In genomic region chr1:178724734-178725602, GRCh38 we compare ENCODE assay signal across 8 cellular contexts. TPM values are rescaled to one million over a fixed set of nuclear protein-coding genes. Genes with fewer than 3 reads are reported as not detected.
DNase-seq lines count a peak whose midpoint lies in the region; ATAC-seq, FAIRE-seq and TF ChIP-seq lines count a peak whose summit lies in the region.

A gene with protein sequence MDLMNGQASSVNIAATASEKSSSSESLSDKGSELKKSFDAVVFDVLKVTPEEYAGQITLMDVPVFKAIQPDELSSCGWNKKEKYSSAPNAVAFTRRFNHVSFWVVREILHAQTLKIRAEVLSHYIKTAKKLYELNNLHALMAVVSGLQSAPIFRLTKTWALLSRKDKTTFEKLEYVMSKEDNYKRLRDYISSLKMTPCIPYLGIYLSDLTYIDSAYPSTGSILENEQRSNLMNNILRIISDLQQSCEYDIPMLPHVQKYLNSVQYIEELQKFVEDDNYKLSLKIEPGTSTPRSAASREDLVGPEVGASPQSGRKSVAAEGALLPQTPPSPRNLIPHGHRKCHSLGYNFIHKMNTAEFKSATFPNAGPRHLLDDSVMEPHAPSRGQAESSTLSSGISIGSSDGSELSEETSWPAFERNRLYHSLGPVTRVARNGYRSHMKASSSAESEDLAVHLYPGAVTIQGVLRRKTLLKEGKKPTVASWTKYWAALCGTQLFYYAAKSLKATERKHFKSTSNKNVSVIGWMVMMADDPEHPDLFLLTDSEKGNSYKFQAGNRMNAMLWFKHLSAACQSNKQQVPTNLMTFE (plus strand): TSS chr1:178725244. CDS start chr1:178776765, 51,521 bp downstream.

- H3K27me3 ChIP-seq in bronchial epithelial cell (ENCODE audit: control insufficient read depth, insufficient read depth, low read length) (no peaks in the 10 kb centered on the region), smooth muscle cell (ENCODE audit: low read depth) (no peaks in the 10 kb centered on the region)

- H4K20me1 ChIP-seq in smooth muscle cell (ENCODE audit: low read depth), result peaks cover 25% of the 10 kb centered on the region

- no peak for FAIRE-seq in bronchial epithelial cell (lab: Jason Lieb, UNC)

- 2% methylated on average over 60 of the region's 110 CpGs for WGBS in smooth muscle cell (ENCODE audit: low lambda C conversion rate)

- peaks cover 32% of the 10 kb centered on the region for H3K79me2 ChIP-seq in smooth muscle cell (ENCODE audit: low read depth)

- peak within 1 kb of the TSS; percentile 66 for H3K27ac ChIP-seq in smooth muscle cell (ENCODE audit: low read depth)

- peaks cover 3% of the 10 kb centered on the region for H3F3A ChIP-seq in smooth muscle cell (ENCODE audit: low read depth)

- peak within 1 kb of the TSS; percentile 81 for H3K4me3 ChIP-seq in WI38 (ENCODE audit: low read depth, low read length)
- H3K4me3 ChIP-seq in bronchial epithelial cell (ENCODE audit: low read depth, low read length), result peak within 1 kb of the TSS; percentile 82
- H3K4me3 ChIP-seq in smooth muscle cell, result peak within 1 kb of the TSS; percentile 92

- peaks cover 12% of the 10 kb centered on the region for H3K4me1 ChIP-seq in smooth muscle cell (ENCODE audit: low read depth)

- H2AFZ ChIP-seq in smooth muscle cell (ENCODE audit: low read depth), result peak within 1 kb of the TSS; percentile 94

- ATAC-seq in GM18498 (IDR thresholded peaks at IDR 0.05; ENCODE audit: unreplicated experiment) (peak; percentile 75), HG02763 (IDR thresholded peaks at IDR 0.05; ENCODE audit: unreplicated experiment) (peak; percentile 63)

- TF ChIP-seq CTCF in WI38 (IDR thresholded peaks at IDR 0.05; ENCODE audit: low read depth, low read length) (no peak), bronchial epithelial cell (IDR thresholded peaks at IDR 0.05; ENCODE audit: insufficient read depth, low read length, severe bottlenecking) (no peak), smooth muscle cell (IDR thresholded peaks at IDR 0.05; ENCODE audit: borderline replicate concordance, insufficient read depth, poor library complexity, severe bottlenecking) (no peak)

- no peaks in the 10 kb centered on the region for H3K36me3 ChIP-seq in bronchial epithelial cell (ENCODE audit: control insufficient read depth, insufficient read depth, low read length)
- no peaks in the 10 kb centered on the region for H3K36me3 ChIP-seq in smooth muscle cell (ENCODE audit: low read depth)

- DNase-seq in NCI-H146 treated with DMSO at 0.1 percent for 48 hours (lab: John Stamatoyannopoulos, UW; ENCODE audit: unreplicated experiment) (peak; percentile 66), bronchial epithelial cell (ENCODE audit: low read depth) (peak; percentile 34), iPS-NIHi7 (ENCODE audit: extremely low spot score) (peak; percentile 85), smooth muscle cell (lab: John Stamatoyannopoulos, UW; ENCODE audit: unreplicated experiment) (peak; percentile 28), NCI-H446 treated with DMSO at 0.1 percent for 48 hours (lab: John Stamatoyannopoulos, UW) (no peak)

- H3K9me3 ChIP-seq in smooth muscle cell (replicated peaks; ENCODE audit: low read depth), result no peaks in the 10 kb centered on the region

- H3K9ac ChIP-seq in smooth muscle cell (ENCODE audit: low read depth), result peak within 1 kb of the TSS; percentile 70

- peak within 1 kb of the TSS; percentile 93 for H3K4me2 ChIP-seq in smooth muscle cell

RNA-seq across cellular contexts. Expression of the gene that starts here (rescaled TPM):
- total RNA-seq in bronchial epithelial cell, result 15.0 and 21.8 TPM in 2 replicates
- 23.8 and 30.0 TPM in 2 replicates for total RNA-seq in smooth muscle cell
- polyA plus RNA-seq in smooth muscle cell, result 3.6 and 4.7 TPM in 2 replicates
